Comparison of ENCODE assay signal across 27 cellular contexts in the genomic region with DNA sequence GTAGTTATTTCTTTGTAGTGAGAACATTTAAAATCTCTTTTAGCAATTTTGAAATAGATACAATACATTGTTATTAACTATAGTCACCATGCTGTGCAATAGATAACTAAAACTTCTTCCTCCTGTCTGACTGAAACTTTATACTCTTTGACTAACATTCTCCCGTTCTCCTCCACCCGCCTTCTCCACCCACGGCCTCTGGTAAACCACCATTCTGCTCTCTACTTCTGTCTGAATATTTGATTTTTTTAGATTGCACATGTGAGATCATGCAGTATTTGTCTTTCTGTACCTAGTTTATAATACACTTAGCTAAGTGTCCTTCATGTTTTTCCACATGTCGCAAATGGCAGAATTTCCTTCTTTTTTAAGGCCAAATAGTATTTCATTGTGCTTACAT.
"Had no signal": no experiment of that assay in that cellular context is flagged by ENCODE, and none has a peak within 500 bp of the region (broad histone marks: within the 10 kb centered on the region; RNA-seq: fewer than 3 reads in every experiment).

No MANE protein-coding gene starts in this region.

- DNase-seq: activated CD4-positive, alpha-beta T cell treated with anti-CD3 and anti-CD28 coated beads for 1 hour; activated CD8-positive, alpha-beta memory T cell treated with anti-CD3 and anti-CD28 coated beads, Interleukin-2, amount 50 U/mL, for 48 hours; activated naive CD4-positive, alpha-beta T cell; activated T-cell treated with anti-CD3 and anti-CD28 coated beads, Interleukin-2, amount 50 U/mL, for 48 hours; central memory CD4-positive, alpha-beta T cell; endodermal cell; foreskin fibroblast; heart left ventricle; hypothalamus; immature natural killer cell; kidney; left colon; mammary epithelial cell; naive thymus-derived CD4-positive, alpha-beta T cell; ovary; right lobe of liver; SK-N-SH; stimulated activated naive CD4-positive, alpha-beta T cell; SW 1271; T-helper 2 cell; testis; transverse colon had no signal

- H3K27ac Mint-ChIP-seq: dendritic cell treated with granulocyte-macrophage colony-stimulating factor and Interleukin-4, amounts not matched to agents 40 ng/mL and 50 ng/mL, for 4 days; endodermal cell; mesothelial cell of epicardium; progenitor cell of endocrine pancreas; WTC11 had no signal

- H3K4me1 Mint-ChIP-seq: endodermal cell, mesothelial cell of epicardium, WTC11 had no signal

- H3K9me3 Mint-ChIP-seq: dendritic cell treated with granulocyte-macrophage colony-stimulating factor and Interleukin-4, amounts not matched to agents 40 ng/mL and 50 ng/mL, for 4 days; immature natural killer cell had no signal

- ATAC-seq: esophagus mucosa; heart left ventricle; left colon; naive thymus-derived CD4-positive, alpha-beta T cell; right lobe of liver; WTC11 had no signal

- H3K4me3 Mint-ChIP-seq: dendritic cell treated with granulocyte-macrophage colony-stimulating factor and Interleukin-4, amounts not matched to agents 40 ng/mL and 50 ng/mL, for 4 days; endodermal cell; immature natural killer cell; mesothelial cell of epicardium; naive thymus-derived CD4-positive, alpha-beta T cell; WTC11 had no signal

- H3K27me3 Mint-ChIP-seq: dendritic cell treated with granulocyte-macrophage colony-stimulating factor and Interleukin-4, amounts not matched to agents 40 ng/mL and 50 ng/mL, for 4 days; naive thymus-derived CD4-positive, alpha-beta T cell; progenitor cell of endocrine pancreas had no signal
